ENCODE assay signal across 19 cellular contexts in the genomic region with DNA sequence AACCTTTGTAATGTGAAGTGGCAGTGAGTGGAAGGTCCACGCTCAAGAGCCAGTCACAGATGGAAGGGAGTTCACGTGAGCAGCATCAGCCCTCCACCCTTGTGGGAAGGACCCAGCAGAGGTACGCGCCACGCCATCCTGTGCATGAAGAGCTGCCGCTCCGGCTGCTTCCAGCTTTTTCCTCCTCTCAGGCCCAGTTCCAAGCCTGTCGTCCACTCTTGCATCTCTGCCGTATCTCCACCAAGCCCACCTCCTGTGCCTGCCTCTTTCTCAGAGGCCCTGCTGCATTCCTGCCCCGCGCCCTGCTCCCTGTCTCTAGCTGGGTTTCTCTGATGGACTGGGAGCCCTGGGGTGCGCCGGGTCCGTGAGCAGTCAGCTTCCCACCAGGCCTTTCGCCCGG. TPM values are rescaled to one million over a fixed set of nuclear protein-coding genes. Genes with fewer than 3 reads are reported as not detected.
"Had no signal": no experiment of that assay in that cellular context is flagged by ENCODE, and none has a peak within 500 bp of the region (broad histone marks: within the 10 kb centered on the region; RNA-seq: fewer than 3 reads in every experiment).

No MANE protein-coding gene starts in this region.

- H3K27me3 Mint-ChIP-seq: naive thymus-derived CD8-positive, alpha-beta T cell had no signal

- H3K4me3 ChIP-seq: esophagus squamous epithelium, gastroesophageal sphincter, mucosa of descending colon, psoas muscle, suprapubic skin, thyroid gland had no signal

- H3K9me3 ChIP-seq: esophagus squamous epithelium, gastroesophageal sphincter, mucosa of descending colon, neutrophil, psoas muscle, suprapubic skin, thyroid gland had no signal

- H3K27ac ChIP-seq: esophagus squamous epithelium, gastroesophageal sphincter, neutrophil, psoas muscle, suprapubic skin, thyroid gland had no signal

- H3K27me3 ChIP-seq: esophagus squamous epithelium, gastroesophageal sphincter, neutrophil, suprapubic skin, thyroid gland had no signal

- H3K4me1 ChIP-seq: psoas muscle, suprapubic skin had no signal

- DNase-seq: esophagus squamous epithelium; foreskin fibroblast; glutamatergic neuron; islet precursor cell; mammary epithelial cell; mucosa of descending colon; naive thymus-derived CD8-positive, alpha-beta T cell; psoas muscle; retina; small intestine; stimulated activated CD4-positive, alpha-beta T cell treated with anti-CD3 and anti-CD28 coated beads, Interleukin-12 subunit alpha, Interleukin-12 subunit beta, amount 100 ng/mL, for 4 hours; stimulated activated naive CD4-positive, alpha-beta T cell treated with Interleukin-2 at 50 U/mL for 16 hours; thyroid gland had no signal

- ATAC-seq: gastroesophageal sphincter; left lobe of liver; mucosa of descending colon; naive thymus-derived CD8-positive, alpha-beta T cell; psoas muscle had no signal

- H3K9me3 Mint-ChIP-seq: naive thymus-derived CD8-positive, alpha-beta T cell had no signal

RNA-seq across cellular contexts. Expression of gene IL17C, which starts 58.0 kb away (rescaled TPM):
- total RNA-seq: gastroesophageal sphincter, left lobe of liver, mammary epithelial cell, mucosa of descending colon, psoas muscle, suprapubic skin, thyroid gland, ureter had no signal
- polyA plus RNA-seq: neural cell, psoas muscle had no signal
